ENCODE assay signal across 9 cellular contexts in genomic region chr12:128637616-128638606, GRCh38.
A peak's percentile ranks its signal among the peaks of the same experiment; 100 is the strongest.
DNase-seq lines count a peak whose midpoint lies in the region; ATAC-seq and TF ChIP-seq lines count a peak whose summit lies in the region.
"Had no signal": no experiment of that assay in that cellular context is flagged by ENCODE, and none has a peak within 500 bp of the region (broad histone marks: within the 10 kb centered on the region; RNA-seq: fewer than 3 reads in every experiment).

No MANE protein-coding gene starts in this region.

- H3K4me1 Mint-ChIP-seq in activated CD8-positive, alpha-beta T cell treated with anti-CD3 and anti-CD28 coated beads for 36 hours (ENCODE audit: low read depth) = no peaks in the 10 kb centered on the region
- H3K4me1 Mint-ChIP-seq in activated CD8-positive, alpha-beta T cell treated with anti-CD3 and anti-CD28 coated beads, Interleukin-2, amount 10 ng/mL, durations not matched to agents 7 days and 5 days (ENCODE audit: low read depth) = no peaks in the 10 kb centered on the region
- H3K4me1 Mint-ChIP-seq in stimulated activated effector memory CD8-positive, alpha-beta T cell treated with anti-CD3 and anti-CD28 coated beads, Interleukin-12 subunit alpha, Interleukin-12 subunit beta, amount 100 ng/mL, for 72 hours = no peaks in the 10 kb centered on the region

- no peaks in the 10 kb centered on the region for H3K9me3 ChIP-seq in aorta (ENCODE audit: control insufficient read depth, low read length)
- H3K9me3 ChIP-seq in effector memory CD4-positive, alpha-beta T cell (ENCODE audit: control insufficient read depth, low read length) = no peaks in the 10 kb centered on the region

- H3K27ac ChIP-seq in aorta (ENCODE audit: low read depth in 1 of 2, low read length in 2 of 2) = no peak overlapping the region
- H3K27ac ChIP-seq in effector memory CD4-positive, alpha-beta T cell (ENCODE audit: insufficient read depth, low read length, poor library complexity, severe bottlenecking) = no peak overlapping the region

- H3K4me1 ChIP-seq in aorta (ENCODE audit: control insufficient read depth in 1 of 2, insufficient read depth in 2 of 2, low read length in 2 of 2) = no peaks in the 10 kb centered on the region
- no peaks in the 10 kb centered on the region for H3K4me1 ChIP-seq in effector memory CD4-positive, alpha-beta T cell (ENCODE audit: control insufficient read depth, insufficient read depth, low read length, poor library complexity, severe bottlenecking)

- H3K36me3 ChIP-seq in aorta (ENCODE audit: control insufficient read depth in 1 of 2, insufficient read depth in 2 of 2, low read length in 1 of 2) = no peaks in the 10 kb centered on the region
- no peaks in the 10 kb centered on the region for H3K36me3 ChIP-seq in effector memory CD4-positive, alpha-beta T cell (ENCODE audit: control insufficient read depth, insufficient read depth, low read length)

- H3K4me3 Mint-ChIP-seq in activated CD8-positive, alpha-beta T cell treated with anti-CD3 and anti-CD28 coated beads for 36 hours = no peak overlapping the region
- no peak overlapping the region for H3K4me3 Mint-ChIP-seq in activated CD8-positive, alpha-beta T cell treated with anti-CD3 and anti-CD28 coated beads, Interleukin-2, amount 10 ng/mL, durations not matched to agents 7 days and 5 days
- no peak overlapping the region for H3K4me3 Mint-ChIP-seq in stimulated activated effector memory CD8-positive, alpha-beta T cell treated with anti-CD3 and anti-CD28 coated beads, Interleukin-12 subunit alpha, Interleukin-12 subunit beta, amount 100 ng/mL, for 72 hours

- CTCF ChIA-PET in activated CD8-positive, alpha-beta T cell treated with anti-CD3 and anti-CD28 coated beads for 36 hours (lab: Charles Lee) = no interaction called here
- CTCF ChIA-PET in activated CD8-positive, alpha-beta T cell treated with anti-CD3 and anti-CD28 coated beads, Interleukin-2, amount 10 ng/mL, durations not matched to agents 7 days and 5 days (lab: Charles Lee) = no interaction called here

- H3K27ac Mint-ChIP-seq in activated CD8-positive, alpha-beta T cell treated with anti-CD3 and anti-CD28 coated beads for 36 hours = no peak overlapping the region
- H3K27ac Mint-ChIP-seq in activated CD8-positive, alpha-beta T cell treated with anti-CD3 and anti-CD28 coated beads, Interleukin-2, amount 10 ng/mL, durations not matched to agents 7 days and 5 days = no peak overlapping the region
- no peak overlapping the region for H3K27ac Mint-ChIP-seq in stimulated activated effector memory CD8-positive, alpha-beta T cell treated with anti-CD3 and anti-CD28 coated beads, Interleukin-12 subunit alpha, Interleukin-12 subunit beta, amount 100 ng/mL, for 72 hours

- H3K4me3 ChIP-seq in aorta (ENCODE audit: low read length in 2 of 2) = no peak overlapping the region
- no peak overlapping the region for H3K4me3 ChIP-seq in effector memory CD4-positive, alpha-beta T cell (ENCODE audit: insufficient read depth, low read depth, low read length, poor library complexity, severe bottlenecking)

- POLR2A ChIA-PET in activated CD8-positive, alpha-beta T cell treated with anti-CD3 and anti-CD28 coated beads for 36 hours (lab: Charles Lee) = interaction anchor here (0.5 kb wide), 1 partner anchor 1071 kb away, joined by 5 read pairs; no protein-coding TSS in a partner anchor
- POLR2A ChIA-PET in activated CD8-positive, alpha-beta T cell treated with anti-CD3 and anti-CD28 coated beads, Interleukin-2, amount 10 ng/mL, durations not matched to agents 7 days and 5 days (lab: Charles Lee) = no interaction called here

- H3K27me3 Mint-ChIP-seq in activated CD8-positive, alpha-beta T cell treated with anti-CD3 and anti-CD28 coated beads for 36 hours = no peaks in the 10 kb centered on the region
- no peaks in the 10 kb centered on the region for H3K27me3 Mint-ChIP-seq in activated CD8-positive, alpha-beta T cell treated with anti-CD3 and anti-CD28 coated beads, Interleukin-2, amount 10 ng/mL, durations not matched to agents 7 days and 5 days (ENCODE audit: low read depth)

- no peak for TF ChIP-seq CTCF in activated CD8-positive, alpha-beta T cell treated with anti-CD3 and anti-CD28 coated beads for 36 hours (IDR thresholded peaks at IDR 0.05)

- peak; percentile 39 for ATAC-seq in activated CD8-positive, alpha-beta T cell treated with anti-CD3 and anti-CD28 coated beads for 36 hours
- ATAC-seq in activated CD8-positive, alpha-beta T cell treated with anti-CD3 and anti-CD28 coated beads, Interleukin-2, amount 10 ng/mL, durations not matched to agents 7 days and 5 days = no peak
- ATAC-seq in HG02798 (IDR thresholded peaks at IDR 0.05; ENCODE audit: poor library complexity, unreplicated experiment) (peak; percentile 93), HG03571 (IDR thresholded peaks at IDR 0.05; ENCODE audit: unreplicated experiment) (peak; percentile 66), aorta (ENCODE audit: low FRiP score) (no peak)
- ATAC-seq in stimulated activated effector memory CD8-positive, alpha-beta T cell treated with anti-CD3 and anti-CD28 coated beads, Interleukin-12 subunit alpha, Interleukin-12 subunit beta, amount 100 ng/mL, for 72 hours = peak; percentile 88

- H3K9me3 Mint-ChIP-seq in activated CD8-positive, alpha-beta T cell treated with anti-CD3 and anti-CD28 coated beads for 36 hours = peaks cover 2% of the 10 kb centered on the region
- H3K9me3 Mint-ChIP-seq in activated CD8-positive, alpha-beta T cell treated with anti-CD3 and anti-CD28 coated beads, Interleukin-2, amount 10 ng/mL, durations not matched to agents 7 days and 5 days (ENCODE audit: insufficient read depth) = no peaks in the 10 kb centered on the region
- H3K9me3 Mint-ChIP-seq in stimulated activated effector memory CD8-positive, alpha-beta T cell treated with anti-CD3 and anti-CD28 coated beads, Interleukin-12 subunit alpha, Interleukin-12 subunit beta, amount 100 ng/mL, for 72 hours = peaks cover 2% of the 10 kb centered on the region

- intact Hi-C loops in activated CD8-positive, alpha-beta T cell treated with anti-CD3 and anti-CD28 coated beads for 36 hours (cut with micrococcal nuclease) = no loop called here
- intact Hi-C loops in aorta (cut with DNase I) = no loop called here

- H3K27me3 ChIP-seq in aorta (ENCODE audit: control insufficient read depth in 1 of 2, insufficient read depth in 2 of 2, low read length in 1 of 2) = no peaks in the 10 kb centered on the region
- H3K27me3 ChIP-seq in effector memory CD4-positive, alpha-beta T cell (replicated peaks; ENCODE audit: control insufficient read depth, insufficient read depth, low read length, poor library complexity, severe bottlenecking) = no peaks in the 10 kb centered on the region

- 79 to 80% methylated on average over 8 of the region's 8 CpGs for WGBS in aorta, 2 donors

- DNase-seq in activated CD8-positive, alpha-beta T cell treated with anti-CD3 and anti-CD28 coated beads for 36 hours = no peak
- DNase-seq in activated CD8-positive, alpha-beta T cell treated with anti-CD3 and anti-CD28 coated beads, Interleukin-2, amount 10 ng/mL, durations not matched to agents 7 days and 5 days = no peak
- no peak for DNase-seq in stimulated activated effector memory CD8-positive, alpha-beta T cell treated with anti-CD3 and anti-CD28 coated beads, Interleukin-12 subunit alpha, Interleukin-12 subunit beta, amount 100 ng/mL, for 72 hours (ENCODE audit: low spot score in 2 of 2)
- DNase-seq in aorta = no peak
- DNase-seq in effector memory CD4-positive, alpha-beta T cell = no peak
- DNase-seq in 8988T = no peak
- DNase-seq: NCI-H446 had no signal

- H3K36me3 Mint-ChIP-seq in activated CD8-positive, alpha-beta T cell treated with anti-CD3 and anti-CD28 coated beads for 36 hours (ENCODE audit: low read depth) = no peaks in the 10 kb centered on the region
- no peaks in the 10 kb centered on the region for H3K36me3 Mint-ChIP-seq in activated CD8-positive, alpha-beta T cell treated with anti-CD3 and anti-CD28 coated beads, Interleukin-2, amount 10 ng/mL, durations not matched to agents 7 days and 5 days (ENCODE audit: low read depth)
- no peaks in the 10 kb centered on the region for H3K36me3 Mint-ChIP-seq in stimulated activated effector memory CD8-positive, alpha-beta T cell treated with anti-CD3 and anti-CD28 coated beads, Interleukin-12 subunit alpha, Interleukin-12 subunit beta, amount 100 ng/mL, for 72 hours

Comparison
In these comparisons a context has a peak if more than half of its experiments do, and no peak if none do; other contexts are left out.
1. ATAC-seq: peak in activated CD8-positive, alpha-beta T cell treated with anti-CD3 and anti-CD28 coated beads for 36 hours (single experiment), HG02798 (single experiment), HG03571 (single experiment) and stimulated activated effector memory CD8-positive, alpha-beta T cell treated with anti-CD3 and anti-CD28 coated beads, Interleukin-12 subunit alpha, Interleukin-12 subunit beta, amount 100 ng/mL, for 72 hours (single experiment); none in activated CD8-positive, alpha-beta T cell treated with anti-CD3 and anti-CD28 coated beads, Interleukin-2, amount 10 ng/mL, durations not matched to agents 7 days and 5 days (single experiment) and aorta (single experiment).